In the genomic region with DNA sequence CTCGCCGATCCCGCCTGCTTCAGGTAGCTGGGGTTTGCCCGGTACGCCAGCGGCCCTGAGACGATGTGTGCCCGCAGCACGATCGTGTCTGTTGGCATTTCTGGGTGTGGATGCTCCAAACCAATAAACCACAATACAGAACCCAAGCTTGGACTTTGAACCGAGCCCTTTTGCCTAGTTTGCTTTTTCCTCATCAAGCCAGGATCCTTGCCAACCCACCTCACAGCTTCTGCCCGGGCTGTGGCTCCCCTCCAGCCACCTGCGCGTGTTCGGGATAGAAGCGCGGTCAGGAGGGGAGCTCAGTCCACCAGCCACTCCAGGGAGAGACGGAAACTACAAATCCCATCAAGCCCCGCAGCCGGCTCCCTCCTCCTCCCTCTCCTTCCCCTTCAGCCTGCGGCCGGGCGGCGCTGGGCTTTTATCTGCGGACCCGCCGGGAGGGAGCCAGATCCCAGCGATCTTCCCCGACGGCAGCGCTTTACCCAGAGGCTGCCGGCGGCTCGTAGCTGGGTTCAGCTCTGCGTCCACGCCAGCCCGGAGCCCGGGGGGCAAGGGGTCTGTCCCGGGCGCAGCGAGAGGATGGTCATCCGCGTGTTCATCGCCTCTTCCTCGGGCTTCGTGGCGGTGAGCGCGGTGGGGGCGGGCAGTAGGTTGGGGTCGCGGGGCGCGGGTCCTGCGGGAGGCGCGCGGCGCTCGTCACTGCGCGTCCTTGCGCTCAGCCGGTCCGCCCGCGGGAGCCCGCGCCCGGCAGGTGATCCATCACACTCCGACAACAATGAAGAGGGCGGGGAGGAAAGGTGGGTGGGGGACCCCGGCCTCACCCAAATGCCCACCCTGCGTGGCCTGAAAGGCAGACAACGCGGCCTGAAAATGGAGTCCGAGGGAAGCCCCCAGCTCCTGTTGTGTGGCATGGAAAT, we compare ENCODE assay signal across 1 cellular context.
TF ChIP-seq lines count a peak whose summit lies in the region.

SH3BGRL2 (plus strand) TSS at position 447 of the 917 bp plus-strand sequence; CDS start at position 580, 133 bp downstream.

TF ChIP-seq in HepG2, 621 proteins besides CTCF, POLR2A, EP300 and RAD21 (continued from another document and continues in another):
- no peak for TF ChIP-seq HNF1A (IDR thresholded peaks at IDR 0.05; ENCODE audit: low read depth)
- TF ChIP-seq HNF1A (CRISPR knock-in tag; IDR thresholded peaks at IDR 0.05; ENCODE audit: borderline replicate concordance), result no peak
- TF ChIP-seq CENPBD1 (CRISPR knock-in tag; IDR thresholded peaks at IDR 0.05; ENCODE audit: borderline replicate concordance, low read depth), result no peak; the same call in 1 of the 2 replicates
- TF ChIP-seq NR1H2 (CRISPR knock-in tag; IDR thresholded peaks at IDR 0.05; ENCODE audit: borderline replicate concordance, low read depth), result no peak; the same call in 1 of the 2 replicates
- TF ChIP-seq MEIS2 (CRISPR knock-in tag; IDR thresholded peaks at IDR 0.05), result peak; percentile 31; the same call in 1 of the 2 replicates
- no peak for TF ChIP-seq SMAD1 (CRISPR knock-in tag; IDR thresholded peaks at IDR 0.05; ENCODE audit: borderline replicate concordance, low read depth)
- TF ChIP-seq, protein P1, sequence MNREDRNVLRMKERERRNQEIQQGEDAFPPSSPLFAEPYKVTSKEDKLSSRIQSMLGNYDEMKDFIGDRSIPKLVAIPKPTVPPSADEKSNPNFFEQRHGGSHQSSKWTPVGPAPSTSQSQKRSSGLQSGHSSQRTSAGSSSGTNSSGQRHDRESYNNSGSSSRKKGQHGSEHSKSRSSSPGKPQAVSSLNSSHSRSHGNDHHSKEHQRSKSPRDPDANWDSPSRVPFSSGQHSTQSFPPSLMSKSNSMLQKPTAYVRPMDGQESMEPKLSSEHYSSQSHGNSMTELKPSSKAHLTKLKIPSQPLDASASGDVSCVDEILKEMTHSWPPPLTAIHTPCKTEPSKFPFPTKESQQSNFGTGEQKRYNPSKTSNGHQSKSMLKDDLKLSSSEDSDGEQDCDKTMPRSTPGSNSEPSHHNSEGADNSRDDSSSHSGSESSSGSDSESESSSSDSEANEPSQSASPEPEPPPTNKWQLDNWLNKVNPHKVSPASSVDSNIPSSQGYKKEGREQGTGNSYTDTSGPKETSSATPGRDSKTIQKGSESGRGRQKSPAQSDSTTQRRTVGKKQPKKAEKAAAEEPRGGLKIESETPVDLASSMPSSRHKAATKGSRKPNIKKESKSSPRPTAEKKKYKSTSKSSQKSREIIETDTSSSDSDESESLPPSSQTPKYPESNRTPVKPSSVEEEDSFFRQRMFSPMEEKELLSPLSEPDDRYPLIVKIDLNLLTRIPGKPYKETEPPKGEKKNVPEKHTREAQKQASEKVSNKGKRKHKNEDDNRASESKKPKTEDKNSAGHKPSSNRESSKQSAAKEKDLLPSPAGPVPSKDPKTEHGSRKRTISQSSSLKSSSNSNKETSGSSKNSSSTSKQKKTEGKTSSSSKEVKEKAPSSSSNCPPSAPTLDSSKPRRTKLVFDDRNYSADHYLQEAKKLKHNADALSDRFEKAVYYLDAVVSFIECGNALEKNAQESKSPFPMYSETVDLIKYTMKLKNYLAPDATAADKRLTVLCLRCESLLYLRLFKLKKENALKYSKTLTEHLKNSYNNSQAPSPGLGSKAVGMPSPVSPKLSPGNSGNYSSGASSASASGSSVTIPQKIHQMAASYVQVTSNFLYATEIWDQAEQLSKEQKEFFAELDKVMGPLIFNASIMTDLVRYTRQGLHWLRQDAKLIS (CRISPR knock-in tag; IDR thresholded peaks at IDR 0.05), result no peak
- no peak for TF ChIP-seq PHF5A (CRISPR knock-in tag; IDR thresholded peaks at IDR 0.05; ENCODE audit: low read depth, unreplicated experiment)
- TF ChIP-seq ZNF138 (CRISPR knock-in tag; IDR thresholded peaks at IDR 0.05; ENCODE audit: low read depth), result no peak
- TF ChIP-seq JUN (CRISPR knock-in tag; IDR thresholded peaks at IDR 0.05), result no peak
- TF ChIP-seq, protein P2, sequence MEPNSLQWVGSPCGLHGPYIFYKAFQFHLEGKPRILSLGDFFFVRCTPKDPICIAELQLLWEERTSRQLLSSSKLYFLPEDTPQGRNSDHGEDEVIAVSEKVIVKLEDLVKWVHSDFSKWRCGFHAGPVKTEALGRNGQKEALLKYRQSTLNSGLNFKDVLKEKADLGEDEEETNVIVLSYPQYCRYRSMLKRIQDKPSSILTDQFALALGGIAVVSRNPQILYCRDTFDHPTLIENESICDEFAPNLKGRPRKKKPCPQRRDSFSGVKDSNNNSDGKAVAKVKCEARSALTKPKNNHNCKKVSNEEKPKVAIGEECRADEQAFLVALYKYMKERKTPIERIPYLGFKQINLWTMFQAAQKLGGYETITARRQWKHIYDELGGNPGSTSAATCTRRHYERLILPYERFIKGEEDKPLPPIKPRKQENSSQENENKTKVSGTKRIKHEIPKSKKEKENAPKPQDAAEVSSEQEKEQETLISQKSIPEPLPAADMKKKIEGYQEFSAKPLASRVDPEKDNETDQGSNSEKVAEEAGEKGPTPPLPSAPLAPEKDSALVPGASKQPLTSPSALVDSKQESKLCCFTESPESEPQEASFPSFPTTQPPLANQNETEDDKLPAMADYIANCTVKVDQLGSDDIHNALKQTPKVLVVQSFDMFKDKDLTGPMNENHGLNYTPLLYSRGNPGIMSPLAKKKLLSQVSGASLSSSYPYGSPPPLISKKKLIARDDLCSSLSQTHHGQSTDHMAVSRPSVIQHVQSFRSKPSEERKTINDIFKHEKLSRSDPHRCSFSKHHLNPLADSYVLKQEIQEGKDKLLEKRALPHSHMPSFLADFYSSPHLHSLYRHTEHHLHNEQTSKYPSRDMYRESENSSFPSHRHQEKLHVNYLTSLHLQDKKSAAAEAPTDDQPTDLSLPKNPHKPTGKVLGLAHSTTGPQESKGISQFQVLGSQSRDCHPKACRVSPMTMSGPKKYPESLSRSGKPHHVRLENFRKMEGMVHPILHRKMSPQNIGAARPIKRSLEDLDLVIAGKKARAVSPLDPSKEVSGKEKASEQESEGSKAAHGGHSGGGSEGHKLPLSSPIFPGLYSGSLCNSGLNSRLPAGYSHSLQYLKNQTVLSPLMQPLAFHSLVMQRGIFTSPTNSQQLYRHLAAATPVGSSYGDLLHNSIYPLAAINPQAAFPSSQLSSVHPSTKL (CRISPR knock-in tag; IDR thresholded peaks at IDR 0.05), result peak; percentile 71
- TF ChIP-seq CBX2 (IDR thresholded peaks at IDR 0.05; ENCODE audit: low read depth, low read length), result no peak
- no peak for TF ChIP-seq CBX2 (CRISPR knock-in tag; IDR thresholded peaks at IDR 0.05; ENCODE audit: low read depth)
- TF ChIP-seq, protein P3, sequence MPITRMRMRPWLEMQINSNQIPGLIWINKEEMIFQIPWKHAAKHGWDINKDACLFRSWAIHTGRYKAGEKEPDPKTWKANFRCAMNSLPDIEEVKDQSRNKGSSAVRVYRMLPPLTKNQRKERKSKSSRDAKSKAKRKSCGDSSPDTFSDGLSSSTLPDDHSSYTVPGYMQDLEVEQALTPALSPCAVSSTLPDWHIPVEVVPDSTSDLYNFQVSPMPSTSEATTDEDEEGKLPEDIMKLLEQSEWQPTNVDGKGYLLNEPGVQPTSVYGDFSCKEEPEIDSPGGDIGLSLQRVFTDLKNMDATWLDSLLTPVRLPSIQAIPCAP (CRISPR knock-in tag; IDR thresholded peaks at IDR 0.05; ENCODE audit: low read depth), result no peak
- TF ChIP-seq, protein P4, sequence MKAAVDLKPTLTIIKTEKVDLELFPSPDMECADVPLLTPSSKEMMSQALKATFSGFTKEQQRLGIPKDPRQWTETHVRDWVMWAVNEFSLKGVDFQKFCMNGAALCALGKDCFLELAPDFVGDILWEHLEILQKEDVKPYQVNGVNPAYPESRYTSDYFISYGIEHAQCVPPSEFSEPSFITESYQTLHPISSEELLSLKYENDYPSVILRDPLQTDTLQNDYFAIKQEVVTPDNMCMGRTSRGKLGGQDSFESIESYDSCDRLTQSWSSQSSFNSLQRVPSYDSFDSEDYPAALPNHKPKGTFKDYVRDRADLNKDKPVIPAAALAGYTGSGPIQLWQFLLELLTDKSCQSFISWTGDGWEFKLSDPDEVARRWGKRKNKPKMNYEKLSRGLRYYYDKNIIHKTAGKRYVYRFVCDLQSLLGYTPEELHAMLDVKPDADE (CRISPR knock-in tag; IDR thresholded peaks at IDR 0.05), result no peak
- peak; percentile 47 for TF ChIP-seq ZMYM4 (CRISPR knock-in tag; IDR thresholded peaks at IDR 0.05)
- peak; percentile 50; the same call in 1 of the 2 replicates for TF ChIP-seq ZNF510 (CRISPR knock-in tag; IDR thresholded peaks at IDR 0.05; ENCODE audit: low read depth)
- TF ChIP-seq BRCA1 (CRISPR knock-in tag; IDR thresholded peaks at IDR 0.05), result no peak
- no peak for TF ChIP-seq GATAD1 (CRISPR knock-in tag; IDR thresholded peaks at IDR 0.05)
- TF ChIP-seq ZNF496 (CRISPR knock-in tag; IDR thresholded peaks at IDR 0.05; ENCODE audit: insufficient replicate concordance), result no peak
- TF ChIP-seq ZNF652 (CRISPR knock-in tag; IDR thresholded peaks at IDR 0.05; ENCODE audit: borderline replicate concordance, low read depth), result no peak
- no peak for TF ChIP-seq AHR (CRISPR knock-in tag; IDR thresholded peaks at IDR 0.05)
- peak; percentile 23; the same call in 1 of the 2 replicates for TF ChIP-seq STAT6 (CRISPR knock-in tag; IDR thresholded peaks at IDR 0.05; ENCODE audit: borderline replicate concordance)
- TF ChIP-seq CBFB (CRISPR knock-in tag; IDR thresholded peaks at IDR 0.05), result no peak
- peak; percentile 33 for TF ChIP-seq XRCC5 (optimal IDR thresholded peaks at IDR 0.05; ENCODE audit: low read length)
- TF ChIP-seq ETV5 (CRISPR knock-in tag; IDR thresholded peaks at IDR 0.05; ENCODE audit: borderline replicate concordance), result no peak
- TF ChIP-seq KLF9 (CRISPR knock-in tag; IDR thresholded peaks at IDR 0.05; ENCODE audit: low read depth), result no peak
- no peak for TF ChIP-seq ZFP36L2 (CRISPR knock-in tag; IDR thresholded peaks at IDR 0.05)
- TF ChIP-seq E2F5 (CRISPR knock-in tag; conservative IDR thresholded peaks at IDR 0.05), result no peak; the same call in 1 of the 2 replicates
- TF ChIP-seq GTF2F1 (IDR thresholded peaks at IDR 0.05; ENCODE audit: low read length), result no peak
- TF ChIP-seq DBP (CRISPR knock-in tag; IDR thresholded peaks at IDR 0.05; ENCODE audit: not compliant biosample characterization), result no peak
- peak; percentile 68; the same call in 1 of the 2 replicates for TF ChIP-seq ZMYM2 (CRISPR knock-in tag; IDR thresholded peaks at IDR 0.05)
- peak; percentile 80 for TF ChIP-seq PHF8 (CRISPR knock-in tag; IDR thresholded peaks at IDR 0.05)
- peak; percentile 42; the same call in 1 of the 2 replicates for TF ChIP-seq ZNF614 (CRISPR knock-in tag; IDR thresholded peaks at IDR 0.05; ENCODE audit: borderline replicate concordance)
- peak; percentile 47; the same call in 1 of the 2 replicates for TF ChIP-seq ZSCAN9 (CRISPR knock-in tag; IDR thresholded peaks at IDR 0.05; ENCODE audit: borderline replicate concordance)
- no peak for TF ChIP-seq ZNF7 (CRISPR knock-in tag; IDR thresholded peaks at IDR 0.05)
